13 cellular contexts compared by ENCODE assay signal in genomic region chr1:62194651-62195282, GRCh38. TPM values are rescaled to one million over a fixed set of nuclear protein-coding genes. Genes with fewer than 3 reads are reported as not detected.
A peak's percentile ranks its signal among the peaks of the same experiment; 100 is the strongest.
DNase-seq lines count a peak whose midpoint lies in the region; ATAC-seq lines count a peak whose summit lies in the region.
"Had no signal": no experiment of that assay in that cellular context is flagged by ENCODE, and none has a peak within 500 bp of the region (broad histone marks: within the 10 kb centered on the region; RNA-seq: fewer than 3 reads in every experiment).

Gene L1TD1 (plus strand): TSS chr1:62194849. CDS start chr1:62206629, 11,780 bp downstream.

- H3K27ac Mint-ChIP-seq in T-cell: peak within 1 kb of the TSS in 1 of 2 donors; percentile 9

- H3K79me2 ChIP-seq in trophoblast cell (ENCODE audit: control insufficient read depth, insufficient read depth, low read length, poor library complexity): peaks cover 19% of the 10 kb centered on the region

- H3K4me3 Mint-ChIP-seq in T-cell: peak within 1 kb of the TSS in 1 of 3 donors; percentile 14

- peak within 1 kb of the TSS; percentile 85 for H4K91ac ChIP-seq in trophoblast cell (ENCODE audit: low read depth, low read length)

- H3K4me3 ChIP-seq in SK-N-MC: peak within 1 kb of the TSS; percentile 74
- peak within 1 kb of the TSS; percentile 96 for H3K4me3 ChIP-seq in iPS DF 6.9 (ENCODE audit: low read length)
- H3K4me3 ChIP-seq in trophoblast cell (ENCODE audit: low read depth, low read length): peak within 1 kb of the TSS; percentile 99
- H3K4me3 ChIP-seq: right lobe of liver had no signal

- peaks cover 30 to 37% of the 10 kb centered on the region in 2 donors for H3K27me3 Mint-ChIP-seq in T-cell

- H3K4me2 ChIP-seq in trophoblast cell (ENCODE audit: low read length): peak within 1 kb of the TSS; percentile 96

- WGBS in iPS DF 6.9 (ENCODE audit: insufficient coverage, insufficient read length): no CpG with 5 or more reads among the region's 47 CpGs
- no CpG with 5 or more reads among the region's 47 CpGs for WGBS in trophoblast cell (ENCODE audit: extremely low coverage, insufficient coverage, insufficient read length)

- peak within 1 kb of the TSS; percentile 69 for H4K12ac ChIP-seq in trophoblast cell (ENCODE audit: low read depth, low read length)

- H2BK5ac ChIP-seq in trophoblast cell (ENCODE audit: low read depth, low read length, poor library complexity): peak within 1 kb of the TSS; percentile 76

- H3K36me3 ChIP-seq in SK-N-MC (ENCODE audit: insufficient read depth, low read length) (no peaks in the 10 kb centered on the region), iPS DF 6.9 (ENCODE audit: control insufficient read depth, insufficient read depth, low read length) (peaks cover 8% of the 10 kb centered on the region; the same call in 1 of the 2 replicates), trophoblast cell (ENCODE audit: control insufficient read depth in 1 of 2, insufficient read depth in 2 of 2, low read length in 2 of 2) (peaks cover 6 to 7% of the 10 kb centered on the region in 2 experiments)
- H3K36me3 ChIP-seq: right lobe of liver had no signal

- POLR2A ChIA-PET in T-cell (lab: Charles Lee): no interaction called here

- H3K27ac ChIP-seq in SK-N-MC (peak within 1 kb of the TSS; percentile 64; the same call in 1 of the 2 replicates), iPS DF 6.9 (ENCODE audit: low read length) (no peak within 1 kb of the TSS), trophoblast cell (ENCODE audit: low read depth, low read length) (peak within 1 kb of the TSS; percentile 85)
- H3K27ac ChIP-seq: C4-2B, right lobe of liver had no signal

- H2BK12ac ChIP-seq in trophoblast cell (ENCODE audit: low read length): peak within 1 kb of the TSS; percentile 89

- H3K9me3 ChIP-seq in SK-N-MC (ENCODE audit: low read depth, low read length) (no peaks in the 10 kb centered on the region), iPS DF 6.9 (ENCODE audit: control insufficient read depth, insufficient read depth, low read length) (no peaks in the 10 kb centered on the region), trophoblast cell (ENCODE audit: insufficient read depth, low read depth, low read length) (no peaks in the 10 kb centered on the region)
- H3K9me3 ChIP-seq: right lobe of liver had no signal

- peak within 1 kb of the TSS; percentile 95 for H3K4ac ChIP-seq in trophoblast cell (ENCODE audit: low read depth, low read length)

- 0 out of 2 replicates have a peak, but pooled peaks cover 3% of the 10 kb centered on the region for H3K4me1 ChIP-seq in iPS DF 6.9 (ENCODE audit: control insufficient read depth, insufficient read depth, low read length)
- peaks cover 9 to 11% of the 10 kb centered on the region in 2 experiments for H3K4me1 ChIP-seq in trophoblast cell (ENCODE audit: control insufficient read depth in 1 of 2, insufficient read depth in 2 of 2, low read length in 2 of 2)

- DNase-seq in ELF-1 (ENCODE audit: low read depth, low spot score): peak; percentile 94
- DNase-seq in SK-N-MC (ENCODE audit: low read depth, low spot score): peak; percentile 70
- no peak for DNase-seq in iPS DF 6.9 (ENCODE audit: low read depth, low spot score)
- peak; percentile 28 to 78 for DNase-seq in trophoblast cell
- no peak for DNase-seq in SW480 (ENCODE audit: low spot score)
- DNase-seq in T-cell: no peak
- DNase-seq in G401 (ENCODE audit: low spot score): no peak
- no peak for DNase-seq in stimulated activated CD4-positive, alpha-beta T cell treated with anti-CD3 and anti-CD28 coated beads, Interleukin-4, amount 100 ng/mL, for 24 hours
- DNase-seq: anterior cingulate cortex, erythroblast, NCI-H187 had no signal

- H3K27me3 ChIP-seq in iPS DF 6.9 (ENCODE audit: control insufficient read depth, insufficient read depth, low read length) (no peaks in the 10 kb centered on the region), trophoblast cell (ENCODE audit: insufficient read depth, low read length) (no peaks in the 10 kb centered on the region)
- H3K27me3 ChIP-seq: right lobe of liver had no signal

- peak within 1 kb of the TSS; percentile 64 for H2AFZ ChIP-seq in trophoblast cell (ENCODE audit: insufficient read depth, low read length, poor library complexity)

- H3K9me3 Mint-ChIP-seq in T-cell: no peaks in the 10 kb centered on the region

- H2BK120ac ChIP-seq in trophoblast cell (ENCODE audit: insufficient read depth, low read length, poor library complexity): peak within 1 kb of the TSS; percentile 89

- peak within 1 kb of the TSS; percentile 26 for H3K9ac ChIP-seq in SK-N-MC (ENCODE audit: insufficient read length)
- peak within 1 kb of the TSS; percentile 94 for H3K9ac ChIP-seq in trophoblast cell (ENCODE audit: low read length)

- no peak within 1 kb of the TSS for H3K23ac ChIP-seq in trophoblast cell (ENCODE audit: low read length)

- no peak for ATAC-seq in T-cell (replicated peaks in 1 of 4)
- ATAC-seq: right lobe of liver had no signal

- CTCF ChIA-PET in T-cell (lab: Charles Lee): no interaction called here

- H3K18ac ChIP-seq in trophoblast cell (ENCODE audit: low read length): peak within 1 kb of the TSS; percentile 76

- H3K79me1 ChIP-seq in trophoblast cell (ENCODE audit: low read length): peaks cover 10% of the 10 kb centered on the region

- in situ Hi-C loops in G401 (cut with HindIII; ENCODE audit: low sequenced_read_pairs): no loop called here

- peak within 1 kb of the TSS; percentile 87 for H4K8ac ChIP-seq in trophoblast cell (ENCODE audit: low read depth, low read length)

- peak within 1 kb of the TSS; percentile 93 for H3K14ac ChIP-seq in trophoblast cell (ENCODE audit: low read length)

- H3K36me3 Mint-ChIP-seq in T-cell: peaks cover 3% of the 10 kb centered on the region

- peak within 1 kb of the TSS; percentile 83 for H2AK5ac ChIP-seq in trophoblast cell (ENCODE audit: low read length)

- peaks cover 4 to 8% (median 7%) of the 10 kb centered on the region in 3 donors for H3K4me1 Mint-ChIP-seq in T-cell

RNA-seq across cellular contexts. Expression of gene L1TD1, which starts in this region (rescaled TPM):
- 65.5 and 65.9 TPM in 2 replicates for polyA plus RNA-seq in trophoblast cell (2013)
- total RNA-seq in T-cell: under 1 TPM in 4 of 5 donors, not detected in 1; 0.09 to 0.47 (median 0.40) TPM
- not detected in 2 replicates for total RNA-seq in G401 (2014; rRNA removed; shearing (Covaris generic))

Comparison
In these comparisons a context has a peak if more than half of its experiments do, and no peak if none do; other contexts are left out.
1. DNase-seq: peak in ELF-1 (single experiment), SK-N-MC (single experiment) and trophoblast cell (2 of 2); none in iPS DF 6.9 (single experiment), SW480 (single experiment), T-cell (0 of 34), G401 (single experiment) and stimulated activated CD4-positive, alpha-beta T cell treated with anti-CD3 and anti-CD28 coated beads, Interleukin-4, amount 100 ng/mL, for 24 hours (single experiment).
2. Peak in every context shown above with its lines, with median percentiles within 50 percentile points of each other: H3K4me3 ChIP-seq.